1 cellular context compared by ENCODE assay signal in genomic region chr12:12718382-12718761, GRCh38.
A peak's percentile ranks its signal among the peaks of the same experiment; 100 is the strongest.
TF ChIP-seq lines count a peak whose summit lies in the region.

No MANE protein-coding gene starts in this region.

TF ChIP-seq in HepG2, 621 proteins besides CTCF, POLR2A, EP300 and RAD21:
- TF ChIP-seq MLLT10 (CRISPR knock-in tag; IDR thresholded peaks at IDR 0.05) (0 out of 2 replicates have a peak, but pooled peaks have one; percentile 50), RNF219 (CRISPR knock-in tag; IDR thresholded peaks at IDR 0.05) (0 out of 2 replicates have a peak, but pooled peaks have one; percentile 47), FOXK1 (CRISPR knock-in tag; IDR thresholded peaks at IDR 0.05; ENCODE audit: borderline replicate concordance, low read depth) (no peak)
